8 cellular contexts compared by ENCODE assay signal in genomic region chr6:143451531-143451930, GRCh38. TPM values are rescaled to one million over a fixed set of nuclear protein-coding genes. Genes with fewer than 3 reads are reported as not detected.
DNase-seq lines count a peak whose midpoint lies in the region; ATAC-seq and TF ChIP-seq lines count a peak whose summit lies in the region.

No MANE protein-coding gene starts in this region.

- CTCF ChIA-PET in CD8-positive, alpha-beta T cell (lab: Charles Lee): no interaction called here

- no peaks in the 10 kb centered on the region for H3K9me3 Mint-ChIP-seq in CD8-positive, alpha-beta T cell

- H3K4me1 Mint-ChIP-seq in CD8-positive, alpha-beta T cell (ENCODE audit: low read depth): peaks cover 62% of the 10 kb centered on the region

- peaks cover 26% of the 10 kb centered on the region for H3K36me3 Mint-ChIP-seq in CD8-positive, alpha-beta T cell

- TF ChIP-seq RAD21 in neural cell (conservative IDR thresholded peaks at IDR 0.05): no peak

- no peaks in the 10 kb centered on the region for H3K36me3 ChIP-seq in CD8-positive, alpha-beta T cell (ENCODE audit: insufficient read depth, low read length)
- no peaks in the 10 kb centered on the region for H3K36me3 ChIP-seq in neural cell (ENCODE audit: insufficient read depth, low read length)

- no peaks in the 10 kb centered on the region for H3K27me3 Mint-ChIP-seq in CD8-positive, alpha-beta T cell (ENCODE audit: low read depth)

- peak overlapping the region; percentile 100 for H3K4me3 Mint-ChIP-seq in CD8-positive, alpha-beta T cell

- H3K4me3 ChIP-seq in CD8-positive, alpha-beta T cell (ENCODE audit: low read depth, low read length): peak overlapping the region; percentile 86
- H3K4me3 ChIP-seq in coronary artery (peak overlapping the region; percentile 86), neural cell (ENCODE audit: low read length) (peak overlapping the region; percentile 88)

- H3K9me2 ChIP-seq in neural cell (ENCODE audit: insufficient read depth, low read length): no peaks in the 10 kb centered on the region

- peak overlapping the region; percentile 97 for H2AFZ ChIP-seq in neural cell (ENCODE audit: low read depth, low read length)

- POLR2A ChIA-PET in CD8-positive, alpha-beta T cell (lab: Charles Lee): interaction anchor here (1.4 to 1.5 kb wide), 2 partner anchors 60 kb away, joined by 4 to 6 read pairs; partner anchors contain the start of gene FUCA2

- no peaks in the 10 kb centered on the region for H3K9me3 ChIP-seq in CD8-positive, alpha-beta T cell (ENCODE audit: low read length)
- no peaks in the 10 kb centered on the region for H3K9me3 ChIP-seq in neural cell (ENCODE audit: low read length)

- peak overlapping the region; percentile 79 for H3K9ac ChIP-seq in neural cell (ENCODE audit: low read length)

- intact Hi-C loops in CD8-positive, alpha-beta T cell (cut with DNase I, micrococcal nuclease): loop anchor here (2.0 to 10.0 kb wide), 7 partner anchors 85 to 883 kb away; partner anchors contain the start of genes AIG1 (in 1 of the 2), LTV1 (in 1 of the 2) and STX11 (in 1 of the 2)
- intact Hi-C loops in head of caudate nucleus (cut with DNase I): no loop called here

- H3K27ac ChIP-seq in CD8-positive, alpha-beta T cell (ENCODE audit: low read depth, low read length): peak overlapping the region; percentile 74
- H3K27ac ChIP-seq in coronary artery: peak overlapping the region in 1 of 2 donors; percentile 80
- no peak overlapping the region for H3K27ac ChIP-seq in neural cell (ENCODE audit: low read length)

- H3F3A ChIP-seq in neural cell (ENCODE audit: insufficient read depth, low read length, poor library complexity, severe bottlenecking): no peaks in the 10 kb centered on the region

- no peak for TF ChIP-seq CTCF in CD8-positive, alpha-beta T cell (IDR thresholded peaks at IDR 0.05)
- TF ChIP-seq CTCF in coronary artery (IDR thresholded peaks at IDR 0.05) (no peak), neural cell (IDR thresholded peaks at IDR 0.05; ENCODE audit: poor library complexity, severe bottlenecking) (no peak)

- peaks cover 21% of the 10 kb centered on the region for H3K4me1 ChIP-seq in CD8-positive, alpha-beta T cell (ENCODE audit: insufficient read depth, low read length)

- no peak for DNase-seq in CD8-positive, alpha-beta T cell
- DNase-seq in M059J (ENCODE audit: low read depth): peak; percentile 17
- DNase-seq in coronary artery (ENCODE audit: low spot score): no peak
- DNase-seq in ACHN: no peak
- DNase-seq in head of caudate nucleus: no peak
- no peak for DNase-seq in activated effector memory CD4-positive, alpha-beta T cell treated with Interleukin-2 at 50 U/mL for 16 hours
- no peak for DNase-seq in NCI-H510A treated with DMSO at 0.1 percent for 48 hours (lab: John Stamatoyannopoulos, UW)

- TF ChIP-seq EP300 in neural cell (conservative IDR thresholded peaks at IDR 0.05; ENCODE audit: poor library complexity, severe bottlenecking): no peak

- in situ Hi-C loops in ACHN (cut with HindIII; ENCODE audit: low pct_ligation_motif_present, low pct_unique_long_range_greater_than_20kb, low sequenced_read_pairs): no loop called here

- H3K4me2 ChIP-seq in neural cell (ENCODE audit: low read length): peak overlapping the region; percentile 78

- H3K27me3 ChIP-seq in CD8-positive, alpha-beta T cell (ENCODE audit: insufficient read depth, low read length): no peaks in the 10 kb centered on the region
- H3K27me3 ChIP-seq in neural cell (ENCODE audit: insufficient read depth, low read depth, low read length): no peaks in the 10 kb centered on the region

- no peaks in the 10 kb centered on the region for H4K20me1 ChIP-seq in neural cell (ENCODE audit: insufficient read depth)

- ATAC-seq in CD8-positive, alpha-beta T cell: no peak

- H3K27ac Mint-ChIP-seq in CD8-positive, alpha-beta T cell: peak overlapping the region; percentile 96

- peaks cover 17% of the 10 kb centered on the region for H3K79me2 ChIP-seq in neural cell (replicated peaks; ENCODE audit: insufficient read depth, low read length)

TF ChIP-seq in neural cell, 6 proteins besides CTCF, POLR2A, EP300 and RAD21:
- no peak for TF ChIP-seq SMC3 (conservative IDR thresholded peaks at IDR 0.05; ENCODE audit: poor library complexity)

RNA-seq across cellular contexts. Expression of gene PEX3, which starts 0.9 kb away (rescaled TPM):
- total RNA-seq in CD8-positive, alpha-beta T cell: 10 to 100 TPM; 10.5 to 11.6 TPM
- total RNA-seq in M059J (2014; rRNA removed; shearing (Covaris generic)): 31.4 and 38.1 TPM in 2 replicates
- polyA plus RNA-seq in neural cell: 26.2 and 37.9 TPM in 2 replicates
- 28.7 and 36.6 TPM in 2 replicates for polyA minus RNA-seq in neural cell

RNA-seq across cellular contexts. Expression of gene ADAT2, which starts 1.0 kb away (rescaled TPM):
- 10 to 100 TPM; 18.8 to 19.9 TPM for total RNA-seq in CD8-positive, alpha-beta T cell
- 2.7 and 6.2 TPM in 2 replicates for total RNA-seq in M059J (2014; rRNA removed; shearing (Covaris generic))
- polyA plus RNA-seq in neural cell: 3.3 and 10.8 TPM in 2 replicates
- 2.7 and 3.6 TPM in 2 replicates for polyA minus RNA-seq in neural cell

RNA-seq across cellular contexts. Expression of gene FUCA2, which starts 60.0 kb away (rescaled TPM):
- total RNA-seq in CD8-positive, alpha-beta T cell: 1 to 10 TPM; 1.6 to 2.2 TPM
- total RNA-seq in M059J (2014; rRNA removed; shearing (Covaris generic)): 140 and 183 TPM in 2 replicates
- 3.0 and 6.0 TPM in 2 replicates for polyA plus RNA-seq in neural cell
- 0.97 and 2.5 TPM in 2 replicates for polyA minus RNA-seq in neural cell

Comparison
In these comparisons a context has a peak if more than half of its experiments do, and no peak if none do; other contexts are left out.
1. RNA of gene FUCA2, which starts 60.0 kb away (total RNA-seq): 140 to 183 TPM in M059J; 1.6 to 2.2 TPM in CD8-positive, alpha-beta T cell; every median in the first group is over 10 times any median in the second.
2. Peak in every context shown above with its lines, with median percentiles within 50 percentile points of each other: H3K4me3 ChIP-seq.